ENCODE assay signal across 9 cellular contexts in the genomic region with DNA sequence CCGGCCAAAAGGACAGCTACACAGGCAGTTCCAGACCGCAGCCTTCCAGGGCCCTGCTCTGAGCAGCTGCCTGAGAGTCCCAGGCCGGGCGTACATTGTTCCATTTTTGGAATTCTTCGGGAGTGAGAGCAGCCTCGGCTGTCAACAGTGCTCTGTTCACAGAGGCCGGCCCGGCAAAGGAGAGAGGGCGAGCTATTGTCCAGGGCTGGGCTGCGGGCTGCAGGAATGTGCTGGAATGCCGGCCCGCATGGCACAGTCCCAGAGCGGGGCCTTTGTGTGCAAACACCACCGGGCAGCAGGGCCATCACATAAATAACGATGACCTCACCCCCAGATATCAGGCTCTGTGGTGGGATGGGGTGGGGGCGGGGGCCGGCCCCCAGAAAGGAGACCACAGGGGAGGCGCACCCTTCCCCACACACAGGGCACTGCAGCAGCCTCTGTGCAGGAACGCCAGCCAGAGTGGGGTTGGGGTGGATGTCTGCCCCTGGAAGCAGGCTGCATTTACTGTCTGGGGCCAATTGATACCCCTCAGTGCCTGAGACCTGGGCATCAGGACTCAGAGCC. TPM values are rescaled to one million over a fixed set of nuclear protein-coding genes. Genes with fewer than 3 reads are reported as not detected.
DNase-seq lines count a peak whose midpoint lies in the region; ATAC-seq and TF ChIP-seq lines count a peak whose summit lies in the region.
"Had no signal": no experiment of that assay in that cellular context is flagged by ENCODE, and none has a peak within 500 bp of the region (broad histone marks: within the 10 kb centered on the region; RNA-seq: fewer than 3 reads in every experiment).

No MANE protein-coding gene starts in this region.

- RAD21 ChIA-PET in HCT116 (lab: Charles Lee; ENCODE audit: low non-redundant PET in 1 of 2, low total read pairs in 2 of 2, uncharacterized antibody in 2 of 2, unreplicated experiment in 2 of 2): interaction anchor here in 1 of 2 experiments (0.6 kb wide), 1 partner anchor 42 kb away, joined by 3 read pairs; no protein-coding TSS in a partner anchor

- H3K36me3 Mint-ChIP-seq in T-cell: no peaks in the 10 kb centered on the region
- H3K36me3 Mint-ChIP-seq in activated CD4-positive, alpha-beta memory T cell treated with anti-CD3 and anti-CD28 coated beads, Interleukin-2, amount 10 ng/mL, durations not matched to agents 7 days and 5 days (ENCODE audit: low read depth): no peaks in the 10 kb centered on the region

- H3K4me3 ChIP-seq in HCT116 (replicated peaks in 1 of 2; ENCODE audit: low read depth in 1 of 2, low read length in 2 of 2): peak overlapping the region in 1 of 2 experiments; percentile 25; a peak in 1 of 4 replicates
- H3K4me3 ChIP-seq in smooth muscle cell: no peak overlapping the region

- H3K27me3 Mint-ChIP-seq in T-cell: peaks cover 10 to 17% of the 10 kb centered on the region in 2 donors
- no peaks in the 10 kb centered on the region for H3K27me3 Mint-ChIP-seq in activated CD4-positive, alpha-beta memory T cell treated with anti-CD3 and anti-CD28 coated beads, Interleukin-2, amount 10 ng/mL, durations not matched to agents 7 days and 5 days

- ATAC-seq in HCT116 (peak; percentile 96), T-cell (replicated peaks in 1 of 4) (no peak), GM18868 (IDR thresholded peaks at IDR 0.05; ENCODE audit: unreplicated experiment) (no peak), GM18861 (IDR thresholded peaks at IDR 0.05; ENCODE audit: unreplicated experiment) (no peak)

- H3K9me2 ChIP-seq in HCT116 (ENCODE audit: insufficient read depth): no peaks in the 10 kb centered on the region

- no peaks in the 10 kb centered on the region for H3K9me3 Mint-ChIP-seq in T-cell
- H3K9me3 Mint-ChIP-seq in activated CD4-positive, alpha-beta memory T cell treated with anti-CD3 and anti-CD28 coated beads, Interleukin-2, amount 10 ng/mL, durations not matched to agents 7 days and 5 days: no peaks in the 10 kb centered on the region

- peaks cover 11% of the 10 kb centered on the region for H3F3A ChIP-seq in smooth muscle cell (ENCODE audit: low read depth)

- H4K20me1 ChIP-seq in HCT116 (ENCODE audit: insufficient read depth) (no peaks in the 10 kb centered on the region), smooth muscle cell (ENCODE audit: low read depth) (no peaks in the 10 kb centered on the region)

- H3K4me1 ChIP-seq in HCT116 (ENCODE audit: control insufficient read depth in 1 of 2, insufficient read depth in 2 of 2, low read length in 2 of 2) (peaks cover 12 to 27% of the 10 kb centered on the region in 2 experiments), smooth muscle cell (ENCODE audit: low read depth) (no peaks in the 10 kb centered on the region)

- H3K27ac Mint-ChIP-seq in T-cell: no peak overlapping the region
- no peak overlapping the region for H3K27ac Mint-ChIP-seq in activated CD4-positive, alpha-beta memory T cell treated with anti-CD3 and anti-CD28 coated beads, Interleukin-2, amount 10 ng/mL, durations not matched to agents 7 days and 5 days

- H2AFZ ChIP-seq in HCT116 (ENCODE audit: low read depth, low read length, poor library complexity, severe bottlenecking) (no peak overlapping the region), smooth muscle cell (ENCODE audit: low read depth) (no peak overlapping the region)

- TF ChIP-seq CTCF in HCT116 (IDR thresholded peaks at IDR 0.05 in 2 of 3, conservative IDR thresholded peaks at IDR 0.05 in 1 of 3; ENCODE audit: borderline replicate concordance in 1 of 3, insufficient read depth in 1 of 3, low read depth in 2 of 3, low read length in 2 of 3) (no peak), smooth muscle cell (IDR thresholded peaks at IDR 0.05; ENCODE audit: borderline replicate concordance, insufficient read depth, poor library complexity, severe bottlenecking) (no peak)

- CTCF ChIA-PET in HCT116 (lab: Charles Lee): interaction anchor here (0.6 kb wide), 1 partner anchor 142 kb away, joined by 4 read pairs; no protein-coding TSS in a partner anchor
- CTCF ChIA-PET in T-cell (lab: Charles Lee): no interaction called here
- CTCF ChIA-PET in activated CD4-positive, alpha-beta memory T cell treated with anti-CD3 and anti-CD28 coated beads, Interleukin-2, amount 10 ng/mL, durations not matched to agents 7 days and 5 days (lab: Charles Lee): no interaction called here

- H3K4me3 Mint-ChIP-seq in T-cell: no peak overlapping the region
- H3K4me3 Mint-ChIP-seq in activated CD4-positive, alpha-beta memory T cell treated with anti-CD3 and anti-CD28 coated beads, Interleukin-2, amount 10 ng/mL, durations not matched to agents 7 days and 5 days: no peak overlapping the region

- TF ChIP-seq RAD21 in HCT116 (IDR thresholded peaks at IDR 0.05; ENCODE audit: low read depth): no peak

- no peak overlapping the region for H3K27ac ChIP-seq in HCT116 (ENCODE audit: low read depth, low read length)
- H3K27ac ChIP-seq in smooth muscle cell (ENCODE audit: low read depth): no peak overlapping the region
- H3K27ac ChIP-seq: epithelial cell of prostate had no signal

- H3K27me3 ChIP-seq in HCT116 (ENCODE audit: insufficient read depth, low read length) (peaks cover 3% of the 10 kb centered on the region; the same call in 1 of the 2 replicates), smooth muscle cell (ENCODE audit: low read depth) (no peaks in the 10 kb centered on the region)

- BruUV-seq in HCT116 (replicated peaks; lab: Mats Ljungman, UMichigan): no TSS peak

- no peaks in the 10 kb centered on the region for H3K36me3 ChIP-seq in HCT116 (ENCODE audit: control insufficient read depth in 1 of 2, insufficient read depth in 2 of 2, low read length in 2 of 2)
- H3K36me3 ChIP-seq in smooth muscle cell (ENCODE audit: low read depth): no peaks in the 10 kb centered on the region

- DNase-seq in HCT116 (ENCODE audit: low read depth, low spot score) (peak; percentile 56), T47D (ENCODE audit: low read depth in 1 of 2, low spot score in 1 of 2) (peak; percentile 82 to 90), inferior parietal cortex (ENCODE audit: extremely low spot score) (peak; percentile 9), smooth muscle cell (lab: John Stamatoyannopoulos, UW; ENCODE audit: unreplicated experiment) (peak; percentile 16), T-cell (no peak)
- DNase-seq in activated CD4-positive, alpha-beta memory T cell treated with anti-CD3 and anti-CD28 coated beads, Interleukin-2, amount 10 ng/mL, durations not matched to agents 7 days and 5 days: no peak

- 9% methylated on average over 19 of the region's 19 CpGs for WGBS in smooth muscle cell (ENCODE audit: low lambda C conversion rate)

- H3K79me2 ChIP-seq in HCT116 (ENCODE audit: insufficient read depth, low read length) (no peaks in the 10 kb centered on the region), smooth muscle cell (ENCODE audit: low read depth) (no peaks in the 10 kb centered on the region)

- POLR2A ChIA-PET in HCT116 (lab: Charles Lee) (no interaction called here), T-cell (lab: Charles Lee) (no interaction called here)
- POLR2A ChIA-PET in activated CD4-positive, alpha-beta memory T cell treated with anti-CD3 and anti-CD28 coated beads, Interleukin-2, amount 10 ng/mL, durations not matched to agents 7 days and 5 days (lab: Charles Lee): no interaction called here

- peaks cover 0 to 2% (median 0%) of the 10 kb centered on the region in 3 donors for H3K4me1 Mint-ChIP-seq in T-cell
- no peaks in the 10 kb centered on the region for H3K4me1 Mint-ChIP-seq in activated CD4-positive, alpha-beta memory T cell treated with anti-CD3 and anti-CD28 coated beads, Interleukin-2, amount 10 ng/mL, durations not matched to agents 7 days and 5 days

- H3K4me2 ChIP-seq in HCT116 (ENCODE audit: low read length) (peak overlapping the region; percentile 69), smooth muscle cell (peak overlapping the region; percentile 41)

- H3K9ac ChIP-seq in HCT116 (ENCODE audit: low read length) (peak overlapping the region; percentile 30; the same call in 1 of the 2 replicates), smooth muscle cell (ENCODE audit: low read depth) (no peak overlapping the region)

- H3K9me3 ChIP-seq in HCT116 (ENCODE audit: control insufficient read depth in 1 of 2, insufficient read depth in 1 of 2, low read depth in 1 of 2, low read length in 2 of 2) (no peaks in the 10 kb centered on the region), smooth muscle cell (replicated peaks; ENCODE audit: low read depth) (no peaks in the 10 kb centered on the region)

- in situ Hi-C loops in T47D (cut with HindIII; ENCODE audit: low pct_unique_long_range_greater_than_20kb, low sequenced_read_pairs): no loop called here

- no peak for TF ChIP-seq POLR2A in HCT116 (IDR thresholded peaks at IDR 0.05; ENCODE audit: borderline replicate concordance, extremely low read depth, insufficient read depth, insufficient read length)

- intact Hi-C loops in HCT116 (cut with micrococcal nuclease): loop anchor here (5.0 kb wide), 1 partner anchor 140 kb away; no protein-coding TSS in a partner anchor

TF ChIP-seq in HCT116, 20 proteins besides CTCF, POLR2A, EP300 and RAD21:
- TF ChIP-seq EGR1 (IDR thresholded peaks at IDR 0.05; ENCODE audit: low read depth) (no peak), TCF7L2 (IDR thresholded peaks at IDR 0.05; ENCODE audit: borderline replicate concordance, extremely low read depth, insufficient read depth, insufficient read length) (peak; percentile 25), SIN3A (IDR thresholded peaks at IDR 0.05; ENCODE audit: low read depth) (peak; percentile 73; the same call in 1 of the 2 replicates)
- TF ChIP-seq, protein P1, sequence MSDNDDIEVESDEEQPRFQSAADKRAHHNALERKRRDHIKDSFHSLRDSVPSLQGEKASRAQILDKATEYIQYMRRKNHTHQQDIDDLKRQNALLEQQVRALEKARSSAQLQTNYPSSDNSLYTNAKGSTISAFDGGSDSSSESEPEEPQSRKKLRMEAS (IDR thresholded peaks at IDR 0.05): peak; percentile 45; the same call in 1 of the 2 replicates

RNA-seq across cellular contexts. Expression of a gene that starts 15.8 kb away (rescaled TPM):
- total RNA-seq in HCT116 (2021; ENCODE audit: unreplicated experiment): not detected
- polyA plus RNA-seq in HCT116 (2012): not detected in 2 replicates
- not detected in 2 replicates for total RNA-seq in smooth muscle cell
- not detected in 2 replicates for polyA plus RNA-seq in smooth muscle cell
- not detected for total RNA-seq in T-cell
- total RNA-seq in activated CD4-positive, alpha-beta memory T cell treated with anti-CD3 and anti-CD28 coated beads, Interleukin-2, amount 10 ng/mL, durations not matched to agents 7 days and 5 days: not detected

Comparison
In these comparisons a context has a peak if more than half of its experiments do, and no peak if none do; other contexts are left out.
1. DNase-seq: peak in HCT116 (single experiment), T47D (2 of 2), inferior parietal cortex (single experiment) and smooth muscle cell (single experiment); none in T-cell (0 of 34) and activated CD4-positive, alpha-beta memory T cell treated with anti-CD3 and anti-CD28 coated beads, Interleukin-2, amount 10 ng/mL, durations not matched to agents 7 days and 5 days (single experiment).